ENCODE assay signal across 26 cellular contexts in the genomic region with DNA sequence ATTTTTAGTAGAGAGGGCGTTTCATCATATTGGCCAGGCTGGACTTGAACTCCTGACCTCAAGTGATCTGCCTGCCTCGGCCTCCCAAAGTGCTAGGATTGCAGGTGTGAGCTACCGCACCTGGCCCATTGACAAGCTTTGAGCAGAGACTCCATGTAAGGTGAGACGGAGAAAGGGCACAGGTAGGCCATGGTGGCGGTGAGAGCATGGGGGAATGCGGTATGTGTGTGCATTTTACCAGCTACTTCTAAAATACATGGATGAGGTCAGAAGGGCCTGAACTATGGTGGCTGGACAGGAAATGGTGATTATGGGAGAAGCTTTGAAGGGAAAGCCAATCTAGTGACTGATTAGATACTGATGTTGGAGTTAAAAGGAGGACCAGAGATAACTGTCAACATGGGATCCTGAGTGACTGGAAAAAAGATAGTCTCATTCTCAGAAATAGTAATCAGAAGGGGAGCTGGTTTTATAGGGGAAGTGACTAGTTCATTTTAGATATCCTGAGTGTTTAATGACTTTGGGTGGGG. TPM values are rescaled to one million over a fixed set of nuclear protein-coding genes. Genes with fewer than 3 reads are reported as not detected.
"Had no signal": no experiment of that assay in that cellular context is flagged by ENCODE, and none has a peak within 500 bp of the region (broad histone marks: within the 10 kb centered on the region; RNA-seq: fewer than 3 reads in every experiment).

No MANE protein-coding gene starts in this region.

- H3K27me3 Mint-ChIP-seq: T-helper 17 cell had no signal

- H3K27me3 ChIP-seq: adrenal gland, breast epithelium, colonic mucosa had no signal

- H2AFZ ChIP-seq: PC-9 had no signal

- H3K4me2 ChIP-seq: PC-9 had no signal

- H3K36me3 ChIP-seq: adrenal gland, breast epithelium, colonic mucosa, WERI-Rb-1 had no signal

- H3K4me1 ChIP-seq: adrenal gland, breast epithelium, colonic mucosa had no signal

- H3K4me3 ChIP-seq: adrenal gland, breast epithelium, colonic mucosa, PC-9 had no signal

- H3K4me1 Mint-ChIP-seq: activated naive CD8-positive, alpha-beta T cell treated with anti-CD3 and anti-CD28 coated beads, Interleukin-2, amount 10 ng/mL, durations not matched to agents 7 days and 5 days; T-helper 17 cell had no signal

- H3K27ac Mint-ChIP-seq: activated CD4-positive, alpha-beta memory T cell treated with anti-CD3 and anti-CD28 coated beads, Interleukin-2, amount 10 ng/mL, durations not matched to agents 7 days and 5 days; activated CD4-positive, alpha-beta T cell treated with anti-CD3 and anti-CD28 coated beads for 36 hours; activated naive CD8-positive, alpha-beta T cell treated with anti-CD3 and anti-CD28 coated beads, Interleukin-2, amount 10 ng/mL, durations not matched to agents 7 days and 5 days; activated T-cell treated with anti-CD3 and anti-CD28 coated beads, Interleukin-2, amount 50 U/mL, for 72 hours; activated T-helper 2 cell treated with anti-CD3 and anti-CD28 coated beads, Interferon-gamma antibody, Interleukin-2, Interleukin-4, amounts not matched to agents 10 μg/mL and 5 μg/mL and 100 μg/mL, durations not matched to agents 14 hours and 24 hours and 36 hours; T-helper 17 cell had no signal

- H3K4me3 Mint-ChIP-seq: activated CD4-positive, alpha-beta memory T cell treated with anti-CD3 and anti-CD28 coated beads, Interleukin-2, amount 10 ng/mL, durations not matched to agents 7 days and 5 days; activated CD4-positive, alpha-beta T cell treated with anti-CD3 and anti-CD28 coated beads for 36 hours; activated naive CD8-positive, alpha-beta T cell treated with anti-CD3 and anti-CD28 coated beads, Interleukin-2, amount 10 ng/mL, durations not matched to agents 7 days and 5 days; activated T-cell treated with anti-CD3 and anti-CD28 coated beads, Interleukin-2, amount 50 U/mL, for 72 hours; T-helper 17 cell had no signal

- H3K27ac ChIP-seq: adrenal gland, breast epithelium, colonic mucosa, PC-9, WERI-Rb-1 had no signal

- H3K36me3 Mint-ChIP-seq: activated naive CD8-positive, alpha-beta T cell treated with anti-CD3 and anti-CD28 coated beads, Interleukin-2, amount 10 ng/mL, durations not matched to agents 7 days and 5 days had no signal

- DNase-seq: activated CD4-positive, alpha-beta memory T cell treated with anti-CD3 and anti-CD28 coated beads, Interleukin-2, amount 10 ng/mL, durations not matched to agents 7 days and 5 days; activated CD4-positive, alpha-beta T cell treated with anti-CD3 and anti-CD28 coated beads for 36 hours; activated CD4-positive, alpha-beta T cell treated with anti-CD3 and anti-CD28 coated beads, Interleukin-2, amount 50 U/mL, for 1 hour; activated CD8-positive, alpha-beta memory T cell treated with anti-CD3 and anti-CD28 coated beads, Interleukin-2, amount 50 U/mL, for 4 hours; activated naive CD4-positive, alpha-beta T cell treated with anti-CD3 and anti-CD28 coated beads, Interleukin-2, amount 50 U/mL, for 16 hours; activated naive CD8-positive, alpha-beta T cell treated with anti-CD3 and anti-CD28 coated beads, Interleukin-2, amount 10 ng/mL, durations not matched to agents 7 days and 5 days; activated T-cell treated with anti-CD3 and anti-CD28 coated beads, Interleukin-2, amount 50 U/mL, for 72 hours; adrenal gland; anterior cingulate cortex; caudate nucleus; colonic mucosa; Kasumi-1; NCI-H1092; NCI-H1436; NCI-H1694 treated with DMSO at 0.1 percent for 48 hours; NCI-H2029 treated with DMSO at 0.1 percent for 48 hours; NCI-H345; NCI-H510A treated with DMSO at 0.1 percent for 48 hours; NCI-H69; PC-9; SHP77 treated with DMSO at 0.1 percent for 48 hours; T-helper 17 cell; T-helper 9 cell; WERI-Rb-1 had no signal

- H3K9me3 Mint-ChIP-seq: activated CD4-positive, alpha-beta memory T cell treated with anti-CD3 and anti-CD28 coated beads, Interleukin-2, amount 10 ng/mL, durations not matched to agents 7 days and 5 days; activated naive CD8-positive, alpha-beta T cell treated with anti-CD3 and anti-CD28 coated beads, Interleukin-2, amount 10 ng/mL, durations not matched to agents 7 days and 5 days; activated T-cell treated with anti-CD3 and anti-CD28 coated beads, Interleukin-2, amount 50 U/mL, for 72 hours; activated T-helper 2 cell treated with anti-CD3 and anti-CD28 coated beads, Interferon-gamma antibody, Interleukin-2, Interleukin-4, amounts not matched to agents 10 μg/mL and 5 μg/mL and 100 μg/mL, durations not matched to agents 14 hours and 24 hours and 36 hours had no signal

- H3K9me3 ChIP-seq: adrenal gland, breast epithelium, colonic mucosa had no signal

RNA-seq across cellular contexts. Expression of a gene that starts 21.9 kb away (rescaled TPM):
- total RNA-seq: activated CD4-positive, alpha-beta memory T cell treated with anti-CD3 and anti-CD28 coated beads, Interleukin-2, amount 10 ng/mL, durations not matched to agents 7 days and 5 days; activated CD4-positive, alpha-beta T cell treated with anti-CD3 and anti-CD28 coated beads for 36 hours; activated naive CD8-positive, alpha-beta T cell treated with anti-CD3 and anti-CD28 coated beads, Interleukin-2, amount 10 ng/mL, durations not matched to agents 7 days and 5 days; activated T-cell treated with anti-CD3 and anti-CD28 coated beads, Interleukin-2, amount 50 U/mL, for 72 hours; activated T-helper 2 cell treated with anti-CD3 and anti-CD28 coated beads, Interferon-gamma antibody, Interleukin-2, Interleukin-4, amounts not matched to agents 10 μg/mL and 5 μg/mL and 100 μg/mL, durations not matched to agents 14 hours and 24 hours and 36 hours; T-helper 17 cell had no signal
